In the genomic region with DNA sequence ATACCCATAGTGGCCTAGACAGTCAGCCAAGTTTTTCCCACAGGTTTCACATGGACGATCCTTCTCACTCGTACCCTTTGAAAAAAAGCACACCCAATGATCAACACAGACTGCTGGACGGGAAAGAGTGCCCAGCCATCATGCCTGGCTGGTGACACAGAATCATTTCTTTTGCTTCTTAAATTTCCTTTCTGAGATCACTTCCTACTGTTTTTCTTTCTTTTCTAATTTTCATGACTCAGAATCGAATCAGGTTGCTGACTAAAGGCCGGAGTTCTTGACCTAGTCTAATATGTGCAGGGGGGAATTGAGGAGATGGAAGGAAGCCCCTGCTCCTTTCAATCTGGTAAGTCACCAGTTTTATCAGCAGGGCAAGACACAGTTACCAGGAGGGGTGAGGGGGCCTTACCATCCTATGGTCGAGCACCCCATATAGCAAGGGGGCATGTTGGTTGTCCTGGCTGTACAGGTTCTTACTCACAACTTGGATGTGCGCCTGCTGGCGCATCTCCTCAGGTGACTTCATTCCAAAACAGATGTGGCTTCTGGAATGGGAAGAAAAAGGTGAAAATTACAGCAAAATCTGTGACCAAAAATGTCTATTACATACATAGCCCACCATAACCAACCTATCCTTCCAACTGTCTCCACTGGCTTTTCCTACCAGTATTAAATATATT, we compare ENCODE assay signal across 15 cellular contexts. TPM values are rescaled to one million over a fixed set of nuclear protein-coding genes. Genes with fewer than 3 reads are reported as not detected.
A peak's percentile ranks its signal among the peaks of the same experiment; 100 is the strongest.
DNase-seq lines count a peak whose midpoint lies in the region; ATAC-seq and TF ChIP-seq lines count a peak whose summit lies in the region.
"Had no signal": no experiment of that assay in that cellular context is flagged by ENCODE, and none has a peak within 500 bp of the region (broad histone marks: within the 10 kb centered on the region; RNA-seq: fewer than 3 reads in every experiment).

No MANE protein-coding gene starts in this region.

- H3K27me3 ChIP-seq in mammary epithelial cell (ENCODE audit: insufficient read depth, low read length), result no peaks in the 10 kb centered on the region
- H3K27me3 ChIP-seq in esophagus squamous epithelium, result no peaks in the 10 kb centered on the region
- H3K27me3 ChIP-seq: stomach had no signal

- H3K27ac ChIP-seq in mammary epithelial cell (ENCODE audit: insufficient read depth, low read depth, low read length), result peak overlapping the region; percentile 48
- H3K27ac ChIP-seq in esophagus squamous epithelium, result no peak overlapping the region
- H3K27ac ChIP-seq: stomach had no signal

- in situ Hi-C loops in mammary epithelial cell (cut with MboI; ENCODE audit: low sequenced_read_pairs in 2 of 2), result no loop called here

- H3K4me3 ChIP-seq in mammary epithelial cell (replicated peaks in 1 of 3; ENCODE audit: insufficient read depth in 1 of 3, low read depth in 2 of 3, low read length in 3 of 3) (no peak overlapping the region), esophagus squamous epithelium (no peak overlapping the region)
- H3K4me3 ChIP-seq: GM12878, stomach had no signal

- peaks cover 38% of the 10 kb centered on the region for H3K4me1 ChIP-seq in mammary epithelial cell (ENCODE audit: insufficient read depth, low read length)
- peaks cover 6 to 33% (median 17%) of the 10 kb centered on the region in 3 donors for H3K4me1 ChIP-seq in esophagus squamous epithelium

- H2AFZ ChIP-seq in mammary epithelial cell (ENCODE audit: low read depth, low read length), result peak overlapping the region; percentile 36

- peaks cover 31% of the 10 kb centered on the region for H3K79me2 ChIP-seq in mammary epithelial cell (ENCODE audit: insufficient read depth, low read length)

- H3K4me2 ChIP-seq in mammary epithelial cell (ENCODE audit: insufficient read depth, low read depth, low read length), result peak overlapping the region; percentile 64

- ATAC-seq in HG02678 (IDR thresholded peaks at IDR 0.05; ENCODE audit: unreplicated experiment) (no peak), HG03457 (IDR thresholded peaks at IDR 0.05; ENCODE audit: unreplicated experiment) (no peak)
- ATAC-seq: activated naive CD8-positive, alpha-beta T cell treated with anti-CD3 and anti-CD28 coated beads, Interleukin-2, amount 50 U/mL, for 24 hours; GM12878 had no signal

- CTCF ChIA-PET in mammary epithelial cell (lab: Charles Lee; ENCODE audit: low non-redundant PET), result no interaction called here

- TF ChIP-seq CTCF in mammary epithelial cell (conservative IDR thresholded peaks at IDR 0.05 in 1 of 2, IDR thresholded peaks at IDR 0.05 in 1 of 2; ENCODE audit: extremely low read depth in 1 of 2, insufficient read depth in 1 of 2, low read depth in 1 of 2, low read length in 2 of 2) (no peak), esophagus squamous epithelium (IDR thresholded peaks at IDR 0.05) (no peak)

- dilution Hi-C loops in mammary epithelial cell (cut with HindIII; ENCODE audit: low sequenced_read_pairs), result loop anchor here (5.0 kb wide), 2 partner anchors 44 to 84 kb away; no protein-coding TSS in a partner anchor

- DNase-seq in AG20443 (ENCODE audit: low spot score), result peak; percentile 41
- peak; percentile 77 for DNase-seq in mammary epithelial cell
- peak; percentile 40 for DNase-seq in kidney glomerular epithelial cell (lab: John Stamatoyannopoulos, UW)
- DNase-seq in dedifferentiated amniotic fluid mesenchymal stem cell (ENCODE audit: extremely low spot score), result no peak
- DNase-seq in esophagus squamous epithelium (lab: John Stamatoyannopoulos, UW), result no peak
- DNase-seq: activated naive CD8-positive, alpha-beta T cell treated with anti-CD3 and anti-CD28 coated beads, Interleukin-2, amount 50 U/mL, for 24 hours; DMS79 treated with DMSO at 0.1 percent for 48 hours; MM.1S; NCI-H2029; NCI-H526 treated with DMSO at 0.1 percent for 48 hours; stomach had no signal

- peak overlapping the region; percentile 9 for H3K9ac ChIP-seq in mammary epithelial cell (ENCODE audit: insufficient read depth, low read length)

- TF ChIP-seq RAD21 in Ishikawa (IDR thresholded peaks at IDR 0.05; ENCODE audit: low read depth), result no peak

- TF ChIP-seq EP300 in Ishikawa (IDR thresholded peaks at IDR 0.05; ENCODE audit: borderline replicate concordance), result no peak

- intact Hi-C loops in mammary epithelial cell (cut with micrococcal nuclease) (loop anchor here (5.0 to 10.0 kb wide), 4 partner anchors 84 to 861 kb away; no protein-coding TSS in a partner anchor), esophagus squamous epithelium (cut with DNase I) (no loop called here)

- H3K36me3 ChIP-seq in mammary epithelial cell (ENCODE audit: insufficient read depth, low read length) (peaks cover 31% of the 10 kb centered on the region), esophagus squamous epithelium (peaks cover 18 to 59% (median 39%) of the 10 kb centered on the region in 3 donors)

- no TSS peak for BruUV-seq in mammary epithelial cell (replicated peaks; lab: Mats Ljungman, UMichigan)

- H3K9me3 ChIP-seq in mammary epithelial cell (replicated peaks; ENCODE audit: insufficient read depth, low read length) (no peaks in the 10 kb centered on the region), esophagus squamous epithelium (no peaks in the 10 kb centered on the region)
- H3K9me3 ChIP-seq: stomach had no signal

- WGBS in mammary epithelial cell (ENCODE audit: low coverage, missing lambda C conversion rate), result 17% methylated on average over 8 of the region's 8 CpGs
- 46 to 75% methylated on average over 8 of the region's 8 CpGs for WGBS in esophagus squamous epithelium, 2 donors

- no peaks in the 10 kb centered on the region for H4K20me1 ChIP-seq in mammary epithelial cell (ENCODE audit: insufficient read depth, low read length)

- no peak for TF ChIP-seq POLR2A in esophagus squamous epithelium (IDR thresholded peaks at IDR 0.05)

TF ChIP-seq in Ishikawa, 13 proteins besides CTCF, POLR2A, EP300 and RAD21:
- TF ChIP-seq NFIC (IDR thresholded peaks at IDR 0.05), result peak; percentile 29; the same call in 1 of the 2 replicates
- no peak for TF ChIP-seq EGR1 (IDR thresholded peaks at IDR 0.05)

RNA-seq across cellular contexts. Expression of a gene that starts 3.5 kb away (rescaled TPM):
- total RNA-seq in mammary epithelial cell, result 10 to 100 TPM; 20.8 to 21.2 TPM
- 12.5 TPM for polyA plus RNA-seq in mammary epithelial cell
- polyA minus RNA-seq in mammary epithelial cell, result 31.3 TPM
- total RNA-seq in esophagus squamous epithelium, result 10 to 100 TPM in 3 of 4 donors, 1 to 10 TPM in 1; 8.3 to 13.5 (median 12.0) TPM

RNA-seq across cellular contexts. Expression of a gene that starts 7.8 kb away (rescaled TPM):
- total RNA-seq in mammary epithelial cell (1,000 to 10,000 TPM; 1,075 to 1,343 TPM), esophagus squamous epithelium (1,000 to 10,000 TPM; 1,266 to 3,992 (median 2,440) TPM)
- polyA plus RNA-seq in mammary epithelial cell, result 3,275 TPM
- 684 TPM for polyA minus RNA-seq in mammary epithelial cell

Comparison
In these comparisons a context has a peak if more than half of its experiments do, and no peak if none do; other contexts are left out.
1. DNase-seq: peak in AG20443 (single experiment), mammary epithelial cell (single experiment) and kidney glomerular epithelial cell (single experiment); none in dedifferentiated amniotic fluid mesenchymal stem cell (single experiment) and esophagus squamous epithelium (single experiment).